ENCODE assay signal across 16 cellular contexts in genomic region chr6:33962186-33962585, GRCh38.
DNase-seq lines count a peak whose midpoint lies in the region; ATAC-seq and TF ChIP-seq lines count a peak whose summit lies in the region.
"Had no signal": no experiment of that assay in that cellular context is flagged by ENCODE, and none has a peak within 500 bp of the region (broad histone marks: within the 10 kb centered on the region; RNA-seq: fewer than 3 reads in every experiment).

No MANE protein-coding gene starts in this region.

- H2BK120ac ChIP-seq in IMR-90 (ENCODE audit: low read depth, low read length) (no peak overlapping the region), neuronal stem cell (ENCODE audit: low read depth, low read length) (no peak overlapping the region)

- H3K14ac ChIP-seq in IMR-90 (replicated peaks; ENCODE audit: low read depth, low read length) = no peak overlapping the region
- no peak overlapping the region for H3K14ac ChIP-seq in neuronal stem cell (ENCODE audit: low read length)

- no peaks in the 10 kb centered on the region for H3K79me1 ChIP-seq in IMR-90 (ENCODE audit: low read depth in 1 of 2, low read length in 2 of 2)
- peaks cover 1% of the 10 kb centered on the region for H3K79me1 ChIP-seq in neuronal stem cell (ENCODE audit: low read depth, low read length)

- no peaks in the 10 kb centered on the region for H3K9me3 ChIP-seq in IMR-90 (ENCODE audit: control insufficient read depth, insufficient read depth, low read length)
- H3K9me3 ChIP-seq in neuronal stem cell (replicated peaks in 1 of 2; ENCODE audit: control insufficient read depth in 2 of 2, insufficient read depth in 1 of 2, low read depth in 1 of 2, low read length in 2 of 2) = no peaks in the 10 kb centered on the region
- no peaks in the 10 kb centered on the region for H3K9me3 ChIP-seq in testis
- H3K9me3 ChIP-seq in esophagus squamous epithelium = peaks cover 0 to 4% (median 0%) of the 10 kb centered on the region in 3 donors
- H3K9me3 ChIP-seq: body of pancreas had no signal

- intact Hi-C loops in IMR-90 (cut with micrococcal nuclease) = no loop called here
- intact Hi-C loops in testis (cut with DNase I; ENCODE audit: low total_unique reads) = no loop called here
- intact Hi-C loops in esophagus squamous epithelium (cut with DNase I) = no loop called here

- no peaks in the 10 kb centered on the region; the same call in 1 of the 2 replicates for H4K20me1 ChIP-seq in IMR-90 (ENCODE audit: insufficient read depth, low read length)

- no peak for TF ChIP-seq RAD21 in IMR-90 (IDR thresholded peaks at IDR 0.05; ENCODE audit: low read length)

- no peak overlapping the region for H3K27ac ChIP-seq in IMR-90 (ENCODE audit: insufficient read depth, low read length)
- H3K27ac ChIP-seq in neuronal stem cell (replicated peaks; ENCODE audit: low read length) = no peak overlapping the region
- no peak overlapping the region for H3K27ac ChIP-seq in testis
- peak overlapping the region in 1 of 4 donors; percentile 29 for H3K27ac ChIP-seq in esophagus squamous epithelium
- H3K27ac ChIP-seq: body of pancreas, VCaP had no signal

- H3K18ac ChIP-seq in IMR-90 (ENCODE audit: low read depth, low read length) (no peak overlapping the region), neuronal stem cell (ENCODE audit: low read length) (no peak overlapping the region)

- no peaks in the 10 kb centered on the region for H3K4me1 ChIP-seq in IMR-90 (ENCODE audit: control insufficient read depth, insufficient read depth, low read length)
- no peaks in the 10 kb centered on the region for H3K4me1 ChIP-seq in neuronal stem cell (ENCODE audit: control insufficient read depth in 2 of 2, insufficient read depth in 1 of 2, low read depth in 1 of 2, low read length in 2 of 2)
- no peaks in the 10 kb centered on the region for H3K4me1 ChIP-seq in testis
- peaks cover 0 to 44% (median 23%) of the 10 kb centered on the region in 3 donors for H3K4me1 ChIP-seq in esophagus squamous epithelium
- H3K4me1 ChIP-seq: body of pancreas had no signal

- H3K27me3 ChIP-seq in IMR-90 (ENCODE audit: control insufficient read depth, insufficient read depth, low read length) (peaks cover 51% of the 10 kb centered on the region), neuronal stem cell (ENCODE audit: control insufficient read depth in 3 of 3, insufficient read depth in 3 of 3, low read depth in 1 of 3, low read length in 3 of 3) (peaks cover 0 to 3% (median 0%) of the 10 kb centered on the region in 3 experiments), testis (no peaks in the 10 kb centered on the region), esophagus squamous epithelium (peaks cover 0 to 55% (median 0%) of the 10 kb centered on the region in 4 donors)
- H3K27me3 ChIP-seq: body of pancreas had no signal

- H3K23ac ChIP-seq in IMR-90 (ENCODE audit: low read depth, low read length) (no peak overlapping the region), neuronal stem cell (ENCODE audit: low read depth, low read length, poor library complexity) (no peak overlapping the region)

- BruUV-seq in IMR-90 (replicated peaks; lab: Mats Ljungman, UMichigan) = no TSS peak

- H3K9ac ChIP-seq in IMR-90 (ENCODE audit: low read depth, low read length) (no peak overlapping the region), neuronal stem cell (ENCODE audit: low read depth, low read length, poor library complexity) (no peak overlapping the region)

- no peak overlapping the region for H2AK9ac ChIP-seq in IMR-90 (replicated peaks; ENCODE audit: low read depth, low read length, poor library complexity)

- H4K8ac ChIP-seq in IMR-90 (ENCODE audit: low read depth in 2 of 2, low read length in 2 of 2) (no peak overlapping the region), neuronal stem cell (ENCODE audit: low read depth, low read length) (no peak overlapping the region)

- no peak for TF ChIP-seq CTCF in IMR-90 (conservative IDR thresholded peaks at IDR 0.05; ENCODE audit: low read depth, low read length)
- no peak for TF ChIP-seq CTCF in testis (IDR thresholded peaks at IDR 0.05)
- TF ChIP-seq CTCF in esophagus squamous epithelium (IDR thresholded peaks at IDR 0.05) = no peak

- no peak overlapping the region for H4K91ac ChIP-seq in IMR-90 (ENCODE audit: insufficient read depth, low read depth, low read length)
- no peak overlapping the region for H4K91ac ChIP-seq in neuronal stem cell (ENCODE audit: low read depth, low read length, poor library complexity)

- POLR2A ChIA-PET in IMR-90 (lab: Charles Lee; ENCODE audit: unreplicated experiment) = no interaction called here

- dilution Hi-C loops in IMR-90 (cut with HindIII; ENCODE audit: low sequenced_read_pairs, unreplicated experiment) = no loop called here

- H2BK5ac ChIP-seq in IMR-90 (ENCODE audit: low read depth, low read length, poor library complexity, severe bottlenecking) = no peak overlapping the region
- no peak overlapping the region for H2BK5ac ChIP-seq in neuronal stem cell (ENCODE audit: low read length)

- CTCF ChIA-PET in IMR-90 (lab: Yijun Ruan, JAX) = no interaction called here

- H2BK12ac ChIP-seq in neuronal stem cell (ENCODE audit: low read length) = peak overlapping the region; percentile 46

- H4K5ac ChIP-seq in IMR-90 (ENCODE audit: low read depth, low read length) = no peak overlapping the region

- no peak overlapping the region for H2BK20ac ChIP-seq in IMR-90 (ENCODE audit: low read depth, low read length)

- H3K56ac ChIP-seq in IMR-90 (ENCODE audit: extremely low read depth, insufficient read depth, low read length) = no peak overlapping the region

- no peak overlapping the region for H2AFZ ChIP-seq in IMR-90 (replicated peaks; ENCODE audit: low read length, poor library complexity)
- no peak overlapping the region for H2AFZ ChIP-seq in neuronal stem cell (ENCODE audit: low read length)

- TF ChIP-seq POLR2A in IMR-90 (IDR thresholded peaks at IDR 0.05; ENCODE audit: low read depth, low read length) (no peak), testis (IDR thresholded peaks at IDR 0.05) (no peak), esophagus squamous epithelium (IDR thresholded peaks at IDR 0.05) (no peak)

- no peaks in the 10 kb centered on the region for H3K9me1 ChIP-seq in IMR-90 (ENCODE audit: insufficient read depth, low read length)

- DNase-seq in DMS 273 treated with DMSO at 0.1 percent for 48 hours (lab: John Stamatoyannopoulos, UW) (peak; percentile 27), IMR-90 (peak; percentile 15), dedifferentiated amniotic fluid mesenchymal stem cell (ENCODE audit: extremely low spot score) (peak; percentile 45), neuronal stem cell (ENCODE audit: low spot score) (no peak), testis (no peak), esophagus squamous epithelium (lab: John Stamatoyannopoulos, UW) (no peak), pons (ENCODE audit: low spot score) (no peak)
- DNase-seq: activated naive CD4-positive, alpha-beta T cell treated with Interleukin-2 at 50 U/mL for 16 hours; body of pancreas; KG1; NCI-H1436; NCI-H446 treated with DMSO at 0.1 percent for 48 hours; nucleus accumbens; stimulated activated naive CD4-positive, alpha-beta T cell treated with Interleukin-2 at 50 U/mL for 16 hours had no signal

- no peak overlapping the region for H3K4ac ChIP-seq in IMR-90 (ENCODE audit: low read depth, low read length)
- H3K4ac ChIP-seq in neuronal stem cell (ENCODE audit: low read length) = peak overlapping the region; percentile 30

- H2BK15ac ChIP-seq in IMR-90 (ENCODE audit: low read depth, low read length) (no peak overlapping the region), neuronal stem cell (ENCODE audit: low read length) (no peak overlapping the region)

- no CpG with 5 or more reads among the region's 6 CpGs for WGBS in IMR-90 (ENCODE audit: extremely low coverage in 2 of 2, insufficient read length in 1 of 2), 2 experiments
- WGBS in neuronal stem cell (ENCODE audit: extremely low coverage in 2 of 2, insufficient read length in 2 of 2, insufficient replicate concordance in 1 of 2), 2 donors = no CpG with 5 or more reads among the region's 6 CpGs
- 79 to 84% methylated on average over 6 of the region's 6 CpGs for WGBS in testis, 2 donors
- 14 to 23% methylated on average over 6 of the region's 6 CpGs for WGBS in esophagus squamous epithelium, 2 donors

- H3K4me3 ChIP-seq in IMR-90 (ENCODE audit: insufficient read depth, low read depth, low read length) (no peak overlapping the region), neuronal stem cell (ENCODE audit: low read length in 2 of 2) (no peak overlapping the region), testis (no peak overlapping the region), esophagus squamous epithelium (no peak overlapping the region)
- H3K4me3 ChIP-seq: body of pancreas had no signal

- no peaks in the 10 kb centered on the region for H3K36me3 ChIP-seq in IMR-90 (ENCODE audit: control insufficient read depth, insufficient read depth, low read length)
- H3K36me3 ChIP-seq in neuronal stem cell (replicated peaks in 1 of 2; ENCODE audit: control insufficient read depth in 2 of 2, insufficient read depth in 2 of 2, low read length in 2 of 2) = no peaks in the 10 kb centered on the region
- no peaks in the 10 kb centered on the region for H3K36me3 ChIP-seq in testis (ENCODE audit: low read depth, missing control alignments)
- H3K36me3 ChIP-seq in esophagus squamous epithelium = no peaks in the 10 kb centered on the region

- ATAC-seq in IMR-90 (ENCODE audit: low read depth) (no peak; the same call in 1 of the 2 replicates), GM18909 (IDR thresholded peaks at IDR 0.05; ENCODE audit: poor library complexity, unreplicated experiment) (no peak)
- ATAC-seq: body of pancreas had no signal

- in situ Hi-C loops in IMR-90 (cut with MboI; ENCODE audit: low sequenced_read_pairs) = no loop called here

- H3K4me2 ChIP-seq in IMR-90 (ENCODE audit: low read depth, low read length) (no peak overlapping the region), neuronal stem cell (ENCODE audit: insufficient read depth, low read length, poor library complexity, severe bottlenecking) (no peak overlapping the region)

- H2AK5ac ChIP-seq in IMR-90 (ENCODE audit: low read depth, low read length) (no peak overlapping the region), neuronal stem cell (ENCODE audit: low read depth, low read length) (peak overlapping the region; percentile 40)

TF ChIP-seq in IMR-90, 13 proteins besides CTCF, POLR2A, EP300 and RAD21 (continues in another document):
- TF ChIP-seq MAFK (IDR thresholded peaks at IDR 0.05; ENCODE audit: low read depth, low read length) = no peak
- no peak for TF ChIP-seq RCOR1 (IDR thresholded peaks at IDR 0.05; ENCODE audit: insufficient replicate concordance, low read length)
- TF ChIP-seq CHD1 (IDR thresholded peaks at IDR 0.05; ENCODE audit: low read depth, low read length) = no peak
- no peak for TF ChIP-seq ELK1 (IDR thresholded peaks at IDR 0.05; ENCODE audit: borderline replicate concordance, low read depth, low read length)

Comparison
In these comparisons a context has a peak if more than half of its experiments do, and no peak if none do; other contexts are left out.
1. DNase-seq: peak in DMS 273 treated with DMSO at 0.1 percent for 48 hours (single experiment), IMR-90 (single experiment) and dedifferentiated amniotic fluid mesenchymal stem cell (single experiment); none in neuronal stem cell (single experiment), testis (single experiment), esophagus squamous epithelium (single experiment) and pons (single experiment).